In the genomic region with DNA sequence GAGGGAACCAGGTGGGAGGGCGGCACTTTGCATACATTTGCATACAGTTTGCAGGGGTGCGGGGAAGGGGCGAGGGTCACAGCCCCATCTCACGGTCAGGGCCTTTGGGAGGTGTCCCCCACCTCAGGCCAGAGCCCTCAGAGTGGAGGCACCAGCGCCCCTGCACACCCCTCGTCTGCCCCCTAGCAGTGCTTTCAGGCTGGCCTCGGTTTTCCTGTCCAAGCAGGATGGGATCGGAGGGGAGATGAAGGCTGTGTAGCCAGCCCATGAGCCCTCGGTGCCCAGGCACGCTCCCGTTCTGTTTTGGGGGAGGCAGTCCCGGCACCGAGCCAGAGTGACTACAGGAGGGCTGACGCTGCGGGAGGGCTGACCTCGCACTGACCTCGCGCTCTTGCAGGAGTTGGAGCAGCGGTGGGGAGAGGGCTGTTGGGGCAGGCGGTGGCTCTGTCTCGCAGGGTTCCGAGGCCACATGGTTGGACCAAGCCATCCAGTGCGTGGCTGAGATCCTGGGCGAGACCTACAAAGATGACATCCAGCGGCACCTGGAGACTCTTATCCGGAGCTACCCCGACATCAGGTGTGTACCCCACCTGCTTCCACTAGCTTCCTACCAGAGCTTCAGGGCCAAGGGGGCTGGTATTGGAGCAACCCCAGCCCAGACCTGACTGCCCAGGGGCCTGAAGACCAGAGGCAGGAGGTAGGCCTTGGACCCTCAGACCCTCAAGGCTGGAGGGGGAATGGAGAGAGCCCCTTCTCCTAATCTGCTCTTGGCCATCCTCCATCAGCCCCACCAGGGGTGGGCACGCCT, we compare ENCODE assay signal across 18 cellular contexts. TPM values are rescaled to one million over a fixed set of nuclear protein-coding genes. Genes with fewer than 3 reads are reported as not detected.
DNase-seq lines count a peak whose midpoint lies in the region; ATAC-seq, FAIRE-seq and TF ChIP-seq lines count a peak whose summit lies in the region.
"Had no signal": no experiment of that assay in that cellular context is flagged by ENCODE, and none has a peak within 500 bp of the region (broad histone marks: within the 10 kb centered on the region; RNA-seq: fewer than 3 reads in every experiment).

No MANE protein-coding gene starts in this region.

- in situ Hi-C loops in IMR-90 (cut with MboI; ENCODE audit: low sequenced_read_pairs), result no loop called here
- in situ Hi-C loops in K562 (cut with MboI), result loop anchor here (10.0 kb wide), 1 partner anchor 187 kb away; no protein-coding TSS in a partner anchor

- H2AFZ ChIP-seq in IMR-90 (replicated peaks; ENCODE audit: low read length, poor library complexity) (peak overlapping the region; percentile 67), K562 (ENCODE audit: low read depth, low read length) (peak overlapping the region; percentile 58)

- POLR2A ChIA-PET in IMR-90 (lab: Charles Lee; ENCODE audit: unreplicated experiment), result no interaction called here
- POLR2A ChIA-PET in K562 (lab: Yijun Ruan, JAX), result interaction anchor here (0.5 kb wide), 1 partner anchor 1073 kb away, joined by 3 read pairs; no protein-coding TSS in a partner anchor

- TF ChIP-seq EP300 in K562 (IDR thresholded peaks at IDR 0.05; ENCODE audit: low read length), result peak; percentile 17; the same call in 1 of the 2 replicates

- H3K4me3 Mint-ChIP-seq in osteocyte (ENCODE audit: unreplicated experiment), result no peak overlapping the region
- H3K4me3 Mint-ChIP-seq in activated T-cell treated with anti-CD3 and anti-CD28 coated beads, Interleukin-2, amount 50 U/mL, for 4 hours, result no peak overlapping the region
- H3K4me3 Mint-ChIP-seq: stimulated activated naive CD8-positive, alpha-beta T cell treated with anti-CD3 and anti-CD28 coated beads, Interleukin-15, Interleukin-2, amounts not matched to agents 100 ng/mL and 50 ng/mL, for 24 hours had no signal

- peak overlapping the region; percentile 58 for H2BK20ac ChIP-seq in IMR-90 (ENCODE audit: low read depth, low read length)

- H3K4me3 ChIP-seq in BLaER1 (no peak overlapping the region), IMR-90 (ENCODE audit: insufficient read depth, low read depth, low read length) (no peak overlapping the region), K562 (no peak overlapping the region)
- H3K4me3 ChIP-seq: adrenal gland, left lung had no signal

- ATAC-seq in IMR-90 (ENCODE audit: low read depth) (no peak), K562 (peak; percentile 65), GM18907 (IDR thresholded peaks at IDR 0.05; ENCODE audit: unreplicated experiment) (no peak)
- no peak for ATAC-seq in activated T-cell treated with anti-CD3 and anti-CD28 coated beads, Interleukin-2, amount 50 U/mL, for 4 hours
- ATAC-seq: left lung had no signal

- H3K23ac ChIP-seq in IMR-90 (ENCODE audit: low read depth, low read length), result peak overlapping the region; percentile 0; the same call in 1 of the 2 replicates

- H4K91ac ChIP-seq in IMR-90 (ENCODE audit: insufficient read depth, low read depth, low read length), result peak overlapping the region; percentile 78

- H2BK120ac ChIP-seq in IMR-90 (ENCODE audit: low read depth, low read length), result peak overlapping the region; percentile 72

- H3K4me1 Mint-ChIP-seq in osteocyte (ENCODE audit: unreplicated experiment), result peaks cover 28% of the 10 kb centered on the region
- peaks cover 8% of the 10 kb centered on the region for H3K4me1 Mint-ChIP-seq in activated T-cell treated with anti-CD3 and anti-CD28 coated beads, Interleukin-2, amount 50 U/mL, for 4 hours (ENCODE audit: low read depth)

- dilution Hi-C loops in IMR-90 (cut with HindIII; ENCODE audit: low sequenced_read_pairs, unreplicated experiment), result no loop called here

- H3K9me1 ChIP-seq in IMR-90 (ENCODE audit: insufficient read depth, low read length) (peaks cover 12% of the 10 kb centered on the region; the same call in 1 of the 2 replicates), K562 (ENCODE audit: control insufficient read depth, insufficient read depth, low read length) (no peaks in the 10 kb centered on the region)

- peaks cover 84% of the 10 kb centered on the region for H3K4me1 ChIP-seq in BLaER1
- H3K4me1 ChIP-seq in IMR-90 (ENCODE audit: control insufficient read depth, insufficient read depth, low read length), result peaks cover 33% of the 10 kb centered on the region
- peaks cover 46 to 91% of the 10 kb centered on the region in 2 experiments for H3K4me1 ChIP-seq in K562 (replicated peaks in 1 of 2; ENCODE audit: control insufficient read depth in 2 of 2, insufficient read depth in 2 of 2, low read length in 2 of 2)

- CTCF ChIA-PET in IMR-90 (lab: Yijun Ruan, JAX), result no interaction called here
- CTCF ChIA-PET in K562 (lab: Yijun Ruan, JAX; ENCODE audit: low intra/inter-chr PET ratio), result interaction anchor here (0.6 kb wide), 1 partner anchor 32 kb away, joined by 3 read pairs; no protein-coding TSS in a partner anchor

- H3K4me2 ChIP-seq in BLaER1 (peak overlapping the region; percentile 73), IMR-90 (ENCODE audit: low read depth, low read length) (no peak overlapping the region), K562 (ENCODE audit: insufficient read depth, low read length) (peak overlapping the region; percentile 64)

- H2BK15ac ChIP-seq in IMR-90 (ENCODE audit: low read depth, low read length), result peak overlapping the region; percentile 81; the same call in 2 of the 3 replicates

- H3K79me1 ChIP-seq in IMR-90 (ENCODE audit: low read depth in 1 of 2, low read length in 2 of 2), result no peaks in the 10 kb centered on the region

- H3K4ac ChIP-seq in IMR-90 (ENCODE audit: low read depth, low read length), result peak overlapping the region; percentile 70

- no peaks in the 10 kb centered on the region for H3K36me3 ChIP-seq in BLaER1
- H3K36me3 ChIP-seq in IMR-90 (ENCODE audit: control insufficient read depth, insufficient read depth, low read length), result no peaks in the 10 kb centered on the region
- H3K36me3 ChIP-seq in K562 (ENCODE audit: control insufficient read depth, insufficient read depth, low read length), result no peaks in the 10 kb centered on the region
- H3K36me3 ChIP-seq: adrenal gland, left lung had no signal

- H3K9me3 ChIP-seq in BLaER1, result no peaks in the 10 kb centered on the region
- H3K9me3 ChIP-seq in IMR-90 (ENCODE audit: control insufficient read depth, insufficient read depth, low read length), result no peaks in the 10 kb centered on the region
- H3K9me3 ChIP-seq in K562 (replicated peaks; ENCODE audit: control insufficient read depth, insufficient read depth, low read depth, low read length), result no peaks in the 10 kb centered on the region
- H3K9me3 ChIP-seq: adrenal gland, left lung had no signal

- TF ChIP-seq CTCF in IMR-90 (conservative IDR thresholded peaks at IDR 0.05; ENCODE audit: low read depth, low read length) (no peak), K562 (IDR thresholded peaks at IDR 0.05 in 2 of 3, conservative IDR thresholded peaks at IDR 0.05 in 1 of 3; ENCODE audit: insufficient read depth in 2 of 3, low read depth in 1 of 3, low read length in 3 of 3) (no peak), osteocyte (IDR thresholded peaks at IDR 0.05) (no peak)

- H3K27me3 Mint-ChIP-seq in osteocyte (ENCODE audit: unreplicated experiment), result no peaks in the 10 kb centered on the region
- H3K27me3 Mint-ChIP-seq in activated T-cell treated with anti-CD3 and anti-CD28 coated beads, Interleukin-2, amount 50 U/mL, for 4 hours (ENCODE audit: low read depth), result peaks cover 43% of the 10 kb centered on the region

- peak overlapping the region; percentile 71 for H3K18ac ChIP-seq in IMR-90 (ENCODE audit: low read depth, low read length)

- H4K5ac ChIP-seq in IMR-90 (ENCODE audit: low read depth, low read length), result peak overlapping the region; percentile 20

- peak overlapping the region; percentile 95 for H2AK5ac ChIP-seq in IMR-90 (ENCODE audit: low read depth, low read length)

- H2AK9ac ChIP-seq in IMR-90 (replicated peaks; ENCODE audit: low read depth, low read length, poor library complexity), result peak overlapping the region; percentile 29

- no peaks in the 10 kb centered on the region; the same call in 1 of the 3 replicates for H3K79me2 ChIP-seq in K562 (ENCODE audit: control insufficient read depth, insufficient read depth, low read length)

- no peaks in the 10 kb centered on the region for H3K36me3 Mint-ChIP-seq in osteocyte (ENCODE audit: unreplicated experiment)
- H3K36me3 Mint-ChIP-seq in activated T-cell treated with anti-CD3 and anti-CD28 coated beads, Interleukin-2, amount 50 U/mL, for 4 hours (ENCODE audit: insufficient read depth), result no peaks in the 10 kb centered on the region

- H3K27ac ChIP-seq in BLaER1, result peak overlapping the region; percentile 83
- H3K27ac ChIP-seq in IMR-90 (ENCODE audit: insufficient read depth, low read length), result no peak overlapping the region; the same call in 1 of the 2 replicates
- H3K27ac ChIP-seq in K562 (ENCODE audit: extremely low read depth, low read depth, low read length), result peak overlapping the region; percentile 66
- H3K27ac ChIP-seq: adrenal gland, left lung had no signal

- DNase-seq in IMR-90, result no peak
- DNase-seq in K562 (ENCODE audit: extremely low read depth in 1 of 4, low spot score in 3 of 4), result peak; percentile 47 to 82 (median 60)
- DNase-seq in osteocyte (ENCODE audit: extremely low spot score, unreplicated experiment), result no peak
- DNase-seq in activated T-cell treated with anti-CD3 and anti-CD28 coated beads, Interleukin-2, amount 50 U/mL, for 4 hours, result no peak
- no peak for DNase-seq in epidermal melanocyte (ENCODE audit: insufficient read length, low spot score)
- no peak for DNase-seq in GDM1 (lab: John Stamatoyannopoulos, UW)
- DNase-seq: central memory CD4-positive, alpha-beta T cell; effector CD8-positive, alpha-beta T cell; GOT3; NCI-H2081 treated with DMSO at 0.1 percent for 48 hours had no signal

- no peak for FAIRE-seq in K562 (lab: Jason Lieb, UNC)
- FAIRE-seq: G401.6 had no signal

- no peak for TF ChIP-seq RAD21 in IMR-90 (IDR thresholded peaks at IDR 0.05; ENCODE audit: low read length)
- TF ChIP-seq RAD21 in K562 (CRISPR knock-in tag; conservative IDR thresholded peaks at IDR 0.05 in 1 of 2, IDR thresholded peaks at IDR 0.05 in 1 of 2), result no peak

- peak overlapping the region; percentile 71; the same call in 1 of the 2 replicates for H3K14ac ChIP-seq in IMR-90 (replicated peaks; ENCODE audit: low read depth, low read length)

- H2BK5ac ChIP-seq in IMR-90 (ENCODE audit: low read depth, low read length, poor library complexity, severe bottlenecking), result peak overlapping the region; percentile 37

- H3K9ac ChIP-seq in BLaER1 (0 out of 2 replicates have a peak overlapping the region, but pooled peaks have one; percentile 38), IMR-90 (ENCODE audit: low read depth, low read length) (no peak overlapping the region; the same call in 1 of the 2 replicates), K562 (ENCODE audit: insufficient read depth in 1 of 2, low read depth in 2 of 2, low read length in 2 of 2) (peak overlapping the region; percentile 45 to 87; a peak in 3 of 4 replicates)

- H3K27me3 ChIP-seq in BLaER1, result peaks cover 24% of the 10 kb centered on the region
- H3K27me3 ChIP-seq in IMR-90 (ENCODE audit: control insufficient read depth, insufficient read depth, low read length), result peaks cover 16% of the 10 kb centered on the region
- no peaks in the 10 kb centered on the region for H3K27me3 ChIP-seq in K562 (ENCODE audit: control insufficient read depth in 2 of 2, insufficient read depth in 2 of 2, low read length in 2 of 2)

- WGBS in IMR-90 (ENCODE audit: extremely low coverage in 2 of 2, insufficient read length in 1 of 2), 2 experiments, result 71% methylated on average over 19 of the region's 28 CpGs; no CpG with 5 or more reads in 1 of the 2 experiments
- 15% methylated on average over 10 of the region's 28 CpGs for WGBS in K562 (ENCODE audit: insufficient coverage, low coverage, missing lambda C conversion rate)

- H4K20me1 ChIP-seq in BLaER1 (peaks cover 16% of the 10 kb centered on the region), IMR-90 (ENCODE audit: insufficient read depth, low read length) (no peaks in the 10 kb centered on the region), K562 (replicated peaks; ENCODE audit: control insufficient read depth, insufficient read depth, low read length) (no peaks in the 10 kb centered on the region)

- intact Hi-C loops in IMR-90 (cut with micrococcal nuclease) (no loop called here), K562 (cut with micrococcal nuclease) (no loop called here)

- no peaks in the 10 kb centered on the region for H3K9me3 Mint-ChIP-seq in osteocyte (ENCODE audit: unreplicated experiment)
- H3K9me3 Mint-ChIP-seq in activated T-cell treated with anti-CD3 and anti-CD28 coated beads, Interleukin-2, amount 50 U/mL, for 4 hours, result no peaks in the 10 kb centered on the region
- H3K9me3 Mint-ChIP-seq: activated T-helper 2 cell treated with anti-CD3 and anti-CD28 coated beads, Interferon-gamma antibody, Interleukin-2, Interleukin-4, amounts not matched to agents 10 μg/mL and 5 μg/mL and 100 μg/mL, durations not matched to agents 14 hours and 24 hours and 36 hours; stimulated activated naive CD8-positive, alpha-beta T cell treated with anti-CD3 and anti-CD28 coated beads, Interleukin-15, Interleukin-2, amounts not matched to agents 100 ng/mL and 50 ng/mL, for 24 hours had no signal

- H4K8ac ChIP-seq in IMR-90 (ENCODE audit: low read depth in 2 of 2, low read length in 2 of 2), result peak overlapping the region; percentile 60 to 89; a peak in 3 of 4 replicates

- H3K56ac ChIP-seq in IMR-90 (ENCODE audit: extremely low read depth, insufficient read depth, low read length), result no peak overlapping the region

- TF ChIP-seq POLR2A in IMR-90 (IDR thresholded peaks at IDR 0.05; ENCODE audit: low read depth, low read length) (no peak), K562 (conservative IDR thresholded peaks at IDR 0.05) (0 out of 2 replicates have a peak, but pooled peaks have one; percentile 25)

- H3K27ac Mint-ChIP-seq in osteocyte (ENCODE audit: unreplicated experiment), result peak overlapping the region; percentile 44
- H3K27ac Mint-ChIP-seq: activated T-helper 2 cell treated with anti-CD3 and anti-CD28 coated beads, Interferon-gamma antibody, Interleukin-2, Interleukin-4, amounts not matched to agents 10 μg/mL and 5 μg/mL and 100 μg/mL, durations not matched to agents 14 hours and 24 hours and 36 hours; stimulated activated naive CD8-positive, alpha-beta T cell treated with anti-CD3 and anti-CD28 coated beads, Interleukin-15, Interleukin-2, amounts not matched to agents 100 ng/mL and 50 ng/mL, for 24 hours had no signal

- BruUV-seq in IMR-90 (replicated peaks; lab: Mats Ljungman, UMichigan), result no TSS peak
- no TSS peak for BruUV-seq in K562 (replicated peaks; lab: Mats Ljungman, UMichigan)

RNA-seq across cellular contexts. Expression of gene EXOC3L4, which starts 13.6 kb away (rescaled TPM):
- total RNA-seq in IMR-90 (2012; rRNA removed), result not detected in 2 replicates
- not detected in 2 replicates for polyA plus RNA-seq in IMR-90 (2012; rRNA removed)
- 0.14 TPM in 1 of 2 replicates, not detected in the other for polyA plus RNA-seq in IMR-90 (2012; cell fraction: cytosol; rRNA removed)
- polyA plus RNA-seq in IMR-90 (2012; cell fraction: nucleus; rRNA removed; ENCODE audit: low replicate concordance), result 0.72 and 0.85 TPM in 2 replicates
- total RNA-seq in K562 (2011; cell fraction: chromatin; rRNA removed; ENCODE audit: low replicate concordance), result 7.7 and 24.3 TPM in 2 replicates
- total RNA-seq in K562 (2011; cell fraction: nucleolus; rRNA removed), result 22.4 and 23.0 TPM in 2 replicates
- total RNA-seq in K562 (2011; cell fraction: nucleoplasm; rRNA removed), result 13.8 and 17.9 TPM in 2 replicates
- 3.5 and 5.6 TPM in 2 replicates for total RNA-seq in K562 (2014; rRNA removed)
- total RNA-seq in K562 (2014; rRNA removed; fragmentation: Illumina TruSeq; extraction: Trizol), result 0.33 TPM in 1 of 2 replicates, not detected in the other
- total RNA-seq in K562 (2015; rRNA removed; fragmentation: Illumina TruSeq; extraction: Trizol), result 0.83 and 1.6 TPM in 2 replicates
- total RNA-seq in K562 (2021), result 5.4 and 6.7 TPM in 2 replicates
- 1.1 and 2.0 TPM in 2 replicates for polyA plus RNA-seq in K562 (2011; rRNA removed)
- polyA plus RNA-seq in K562 (2011; cell fraction: cytosol; rRNA removed), result 1.6 and 3.7 TPM in 2 replicates
- polyA plus RNA-seq in K562 (2011; cell fraction: nucleus; rRNA removed), result 8.4 and 18.9 TPM in 2 replicates
- 1.8 and 2.2 TPM in 2 replicates for polyA plus RNA-seq in K562 (2012)
- 0.25 and 0.97 TPM in 2 replicates for polyA plus RNA-seq in K562 (2014; fragmentation: Illumina TruSeq; extraction: Trizol)
- polyA plus RNA-seq in K562 (2014; fragmentation: Nextera tagmentation; extraction: Ambion mirVana), result under 1 TPM in 1 of 2 experiments, not detected in 1; 0.10 TPM
- 6.2 and 11.7 TPM in 2 replicates for polyA plus RNA-seq in K562 (2014; rRNA removed)
- polyA minus RNA-seq in K562 (2011; rRNA and poly(A)+ RNA removed), result 0.21 TPM in 1 of 2 replicates, not detected in the other
- 2.5 and 2.9 TPM in 2 replicates for polyA minus RNA-seq in K562 (2011; cell fraction: cytosol; rRNA and poly(A)+ RNA removed)
- polyA minus RNA-seq in K562 (2011; cell fraction: nucleus; rRNA and poly(A)+ RNA removed), result 3.1 and 5.0 TPM in 2 replicates
- 0.86 TPM in 1 of 2 replicates, not detected in the other for total RNA-seq in osteocyte
- not detected for total RNA-seq in activated T-cell treated with anti-CD3 and anti-CD28 coated beads, Interleukin-2, amount 50 U/mL, for 4 hours
- total RNA-seq: activated T-helper 2 cell treated with anti-CD3 and anti-CD28 coated beads, Interferon-gamma antibody, Interleukin-2, Interleukin-4, amounts not matched to agents 10 μg/mL and 5 μg/mL and 100 μg/mL, durations not matched to agents 14 hours and 24 hours and 36 hours; RPMI7951 had no signal

RNA-seq across cellular contexts. Expression of gene TNFAIP2, which starts 15.1 kb away (rescaled TPM):
- 5.0 and 6.3 TPM in 2 replicates for total RNA-seq in IMR-90 (2012; rRNA removed)
- 9.6 and 9.9 TPM in 2 replicates for polyA plus RNA-seq in IMR-90 (2012; rRNA removed)
- 10.7 and 12.7 TPM in 2 replicates for polyA plus RNA-seq in IMR-90 (2012; cell fraction: cytosol; rRNA removed)
- 43.9 and 49.0 TPM in 2 replicates for polyA plus RNA-seq in IMR-90 (2012; cell fraction: nucleus; rRNA removed; ENCODE audit: low replicate concordance)
- total RNA-seq in K562 (2011; cell fraction: chromatin; rRNA removed; ENCODE audit: low replicate concordance), result 31.9 and 75.4 TPM in 2 replicates
- 55.1 and 66.9 TPM in 2 replicates for total RNA-seq in K562 (2011; cell fraction: nucleolus; rRNA removed)
- total RNA-seq in K562 (2011; cell fraction: nucleoplasm; rRNA removed), result 38.6 and 39.3 TPM in 2 replicates
- 39.5 and 46.0 TPM in 2 replicates for total RNA-seq in K562 (2014; rRNA removed)
- 20.8 and 23.7 TPM in 2 replicates for total RNA-seq in K562 (2014; rRNA removed; fragmentation: Illumina TruSeq; extraction: Trizol)
- 68.6 and 70.2 TPM in 2 replicates for total RNA-seq in K562 (2015; rRNA removed; fragmentation: Illumina TruSeq; extraction: Trizol)
- 52.7 and 61.2 TPM in 2 replicates for total RNA-seq in K562 (2021)
- 22.6 and 35.4 TPM in 2 replicates for polyA plus RNA-seq in K562 (2011; rRNA removed)
- polyA plus RNA-seq in K562 (2011; cell fraction: cytosol; rRNA removed), result 30.5 and 40.8 TPM in 2 replicates
- polyA plus RNA-seq in K562 (2011; cell fraction: nucleus; rRNA removed), result 171 and 203 TPM in 2 replicates
- 33.8 and 69.4 TPM in 2 replicates for polyA plus RNA-seq in K562 (2012)
- polyA plus RNA-seq in K562 (2014; fragmentation: Illumina TruSeq; extraction: Trizol), result 42.7 and 59.7 TPM in 2 replicates
- 10 to 100 TPM; 44.6 to 49.7 TPM for polyA plus RNA-seq in K562 (2014; fragmentation: Nextera tagmentation; extraction: Ambion mirVana)
- 47.6 and 63.5 TPM in 2 replicates for polyA plus RNA-seq in K562 (2014; rRNA removed)
- polyA minus RNA-seq in K562 (2011; rRNA and poly(A)+ RNA removed), result 8.9 and 13.3 TPM in 2 replicates
- 25.6 and 31.0 TPM in 2 replicates for polyA minus RNA-seq in K562 (2011; cell fraction: cytosol; rRNA and poly(A)+ RNA removed)
- 17.0 and 18.2 TPM in 2 replicates for polyA minus RNA-seq in K562 (2011; cell fraction: nucleus; rRNA and poly(A)+ RNA removed)
- 1.3 and 2.9 TPM in 2 replicates for total RNA-seq in osteocyte
- 10 to 100 TPM in 1 of 3 donors, 1 to 10 TPM in 2; 1.4 to 10.4 (median 6.4) TPM for total RNA-seq in activated T-cell treated with anti-CD3 and anti-CD28 coated beads, Interleukin-2, amount 50 U/mL, for 4 hours

RNA-seq across cellular contexts. Expression of gene LBHD2, which starts 24.1 kb away (rescaled TPM):
- total RNA-seq in IMR-90 (2012; rRNA removed) (not detected in 2 replicates), K562 (2014; rRNA removed) (not detected in 2 replicates), K562 (2014; rRNA removed; fragmentation: Illumina TruSeq; extraction: Trizol) (not detected in 2 replicates), K562 (2015; rRNA removed; fragmentation: Illumina TruSeq; extraction: Trizol) (not detected in 2 replicates), K562 (2021) (not detected in 2 replicates), osteocyte (not detected in 2 replicates)
- polyA plus RNA-seq in IMR-90 (2012; rRNA removed) (not detected in 2 replicates), K562 (2011; rRNA removed) (not detected in 2 replicates), K562 (2014; fragmentation: Illumina TruSeq; extraction: Trizol) (not detected in 2 replicates), K562 (2014; fragmentation: Nextera tagmentation; extraction: Ambion mirVana) (not detected), K562 (2014; rRNA removed) (not detected in 2 replicates)
- polyA plus RNA-seq in IMR-90 (2012; cell fraction: cytosol; rRNA removed), result 0.18 TPM in 1 of 2 replicates, not detected in the other
- polyA plus RNA-seq in IMR-90 (2012; cell fraction: nucleus; rRNA removed; ENCODE audit: low replicate concordance), result not detected in 2 replicates
- total RNA-seq in K562 (2011; cell fraction: chromatin; rRNA removed; ENCODE audit: low replicate concordance), result not detected in 2 replicates
- total RNA-seq in K562 (2011; cell fraction: nucleolus; rRNA removed), result not detected in 2 replicates
- total RNA-seq in K562 (2011; cell fraction: nucleoplasm; rRNA removed), result not detected in 2 replicates
- polyA plus RNA-seq in K562 (2011; cell fraction: cytosol; rRNA removed), result 0.30 TPM in 1 of 2 replicates, not detected in the other
- polyA plus RNA-seq in K562 (2011; cell fraction: nucleus; rRNA removed), result not detected in 2 replicates
- not detected in 2 replicates for polyA plus RNA-seq in K562 (2012)
- polyA minus RNA-seq in K562 (2011; rRNA and poly(A)+ RNA removed), result not detected in 2 replicates
- polyA minus RNA-seq in K562 (2011; cell fraction: cytosol; rRNA and poly(A)+ RNA removed), result not detected in 2 replicates
- not detected in 2 replicates for polyA minus RNA-seq in K562 (2011; cell fraction: nucleus; rRNA and poly(A)+ RNA removed)
- not detected for total RNA-seq in activated T-cell treated with anti-CD3 and anti-CD28 coated beads, Interleukin-2, amount 50 U/mL, for 4 hours
- total RNA-seq: activated T-helper 2 cell treated with anti-CD3 and anti-CD28 coated beads, Interferon-gamma antibody, Interleukin-2, Interleukin-4, amounts not matched to agents 10 μg/mL and 5 μg/mL and 100 μg/mL, durations not matched to agents 14 hours and 24 hours and 36 hours; adrenal gland; left lung; RPMI7951 had no signal
- polyA plus RNA-seq: adrenal gland had no signal

RNA-seq across cellular contexts. Expression of gene CDC42BPB, which starts 50.8 kb away (rescaled TPM):
- 48.0 and 49.1 TPM in 2 replicates for total RNA-seq in IMR-90 (2012; rRNA removed)
- polyA plus RNA-seq in IMR-90 (2012; rRNA removed), result 73.6 and 81.4 TPM in 2 replicates
- polyA plus RNA-seq in IMR-90 (2012; cell fraction: cytosol; rRNA removed), result 45.7 and 64.7 TPM in 2 replicates
- 168 and 207 TPM in 2 replicates for polyA plus RNA-seq in IMR-90 (2012; cell fraction: nucleus; rRNA removed; ENCODE audit: low replicate concordance)
- total RNA-seq in K562 (2011; cell fraction: chromatin; rRNA removed; ENCODE audit: low replicate concordance), result 119 and 196 TPM in 2 replicates
- total RNA-seq in K562 (2011; cell fraction: nucleolus; rRNA removed), result 64.6 and 73.0 TPM in 2 replicates
- 59.7 and 71.4 TPM in 2 replicates for total RNA-seq in K562 (2011; cell fraction: nucleoplasm; rRNA removed)
- total RNA-seq in K562 (2014; rRNA removed), result 12.6 and 15.1 TPM in 2 replicates
- 8.8 and 9.0 TPM in 2 replicates for total RNA-seq in K562 (2014; rRNA removed; fragmentation: Illumina TruSeq; extraction: Trizol)
- total RNA-seq in K562 (2015; rRNA removed; fragmentation: Illumina TruSeq; extraction: Trizol), result 8.7 and 9.7 TPM in 2 replicates
- 19.6 and 24.3 TPM in 2 replicates for total RNA-seq in K562 (2021)
- 19.5 and 22.9 TPM in 2 replicates for polyA plus RNA-seq in K562 (2011; rRNA removed)
- 11.9 and 18.9 TPM in 2 replicates for polyA plus RNA-seq in K562 (2011; cell fraction: cytosol; rRNA removed)
- polyA plus RNA-seq in K562 (2011; cell fraction: nucleus; rRNA removed), result 48.6 and 73.5 TPM in 2 replicates
- 17.6 and 18.7 TPM in 2 replicates for polyA plus RNA-seq in K562 (2012)
- polyA plus RNA-seq in K562 (2014; fragmentation: Illumina TruSeq; extraction: Trizol), result 16.5 and 17.0 TPM in 2 replicates
- polyA plus RNA-seq in K562 (2014; fragmentation: Nextera tagmentation; extraction: Ambion mirVana), result under 1 TPM; 0.07 to 0.25 TPM
- 13.9 and 15.0 TPM in 2 replicates for polyA plus RNA-seq in K562 (2014; rRNA removed)
- polyA minus RNA-seq in K562 (2011; rRNA and poly(A)+ RNA removed), result 18.5 and 26.6 TPM in 2 replicates
- polyA minus RNA-seq in K562 (2011; cell fraction: cytosol; rRNA and poly(A)+ RNA removed), result 21.0 and 21.4 TPM in 2 replicates
- polyA minus RNA-seq in K562 (2011; cell fraction: nucleus; rRNA and poly(A)+ RNA removed), result 22.5 and 33.5 TPM in 2 replicates
- total RNA-seq in osteocyte, result 99.0 and 102 TPM in 2 replicates
- 1 to 10 TPM; 2.8 to 6.6 (median 5.1) TPM for total RNA-seq in activated T-cell treated with anti-CD3 and anti-CD28 coated beads, Interleukin-2, amount 50 U/mL, for 4 hours

Comparison
In these comparisons a context has a peak if more than half of its experiments do, and no peak if none do; other contexts are left out.
1. DNase-seq: peak in K562 (4 of 4); none in IMR-90 (single experiment), osteocyte (single experiment), activated T-cell treated with anti-CD3 and anti-CD28 coated beads, Interleukin-2, amount 50 U/mL, for 4 hours (single experiment), epidermal melanocyte (single experiment) and GDM1 (single experiment).